ENCODE assay signal across 8 cellular contexts in the genomic region with DNA sequence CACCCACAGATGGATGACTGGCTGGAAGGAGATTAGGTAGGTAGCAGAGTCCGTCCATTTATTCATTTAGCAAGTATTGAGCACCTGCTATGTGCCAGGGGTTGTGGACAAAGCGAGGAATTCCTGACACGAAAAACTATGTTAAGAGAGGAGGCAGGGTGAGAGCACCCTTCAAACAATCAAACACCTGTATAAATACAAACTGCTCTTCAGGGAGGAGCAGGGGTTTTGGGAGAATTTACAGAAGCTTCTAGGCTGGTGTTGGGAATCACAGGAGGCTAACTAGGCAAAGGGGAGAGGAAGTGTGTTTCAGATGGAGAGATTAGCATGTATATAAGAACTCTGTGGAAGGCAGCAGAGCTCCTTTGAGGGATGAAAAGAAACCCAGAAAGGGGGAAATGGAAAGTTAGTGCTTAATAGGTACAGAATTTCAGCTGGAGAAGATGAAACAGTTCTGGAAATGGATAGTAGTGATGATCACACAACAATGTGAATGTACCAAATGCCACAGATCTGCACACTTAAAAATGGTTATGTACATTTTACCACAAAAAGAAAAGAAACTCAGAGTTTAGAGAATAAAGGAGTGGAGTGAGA. TPM values are rescaled to one million over a fixed set of nuclear protein-coding genes. Genes with fewer than 3 reads are reported as not detected.
DNase-seq lines count a peak whose midpoint lies in the region; ATAC-seq lines count a peak whose summit lies in the region.

No MANE protein-coding gene starts in this region.

- H3K4me3 ChIP-seq in iPS-11a (ENCODE audit: low read depth, low read length): peak overlapping the region; percentile 81

- peak overlapping the region; percentile 87 for H3K27ac Mint-ChIP-seq in activated CD4-positive, alpha-beta memory T cell treated with anti-CD3 and anti-CD28 coated beads, Interleukin-2, amount 10 ng/mL, durations not matched to agents 7 days and 5 days
- H3K27ac Mint-ChIP-seq in stimulated activated naive CD8-positive, alpha-beta T cell treated with anti-CD3 and anti-CD28 coated beads, Interleukin-15, amount 100 ng/mL, for 72 hours: peak overlapping the region; percentile 97

- H3K4me1 Mint-ChIP-seq in activated CD4-positive, alpha-beta memory T cell treated with anti-CD3 and anti-CD28 coated beads, Interleukin-2, amount 10 ng/mL, durations not matched to agents 7 days and 5 days: peaks cover 59% of the 10 kb centered on the region
- H3K4me1 Mint-ChIP-seq in stimulated activated naive CD8-positive, alpha-beta T cell treated with anti-CD3 and anti-CD28 coated beads, Interleukin-15, amount 100 ng/mL, for 72 hours: peaks cover 54% of the 10 kb centered on the region

- no peak for ATAC-seq in stimulated activated naive CD8-positive, alpha-beta T cell treated with anti-CD3 and anti-CD28 coated beads, Interleukin-15, amount 100 ng/mL, for 72 hours
- no peak for ATAC-seq in GM21825 (IDR thresholded peaks at IDR 0.05; ENCODE audit: unreplicated experiment)

- H3K4me3 Mint-ChIP-seq in activated CD4-positive, alpha-beta memory T cell treated with anti-CD3 and anti-CD28 coated beads, Interleukin-2, amount 10 ng/mL, durations not matched to agents 7 days and 5 days: peak overlapping the region; percentile 86
- peak overlapping the region; percentile 94 to 97 for H3K4me3 Mint-ChIP-seq in stimulated activated naive CD8-positive, alpha-beta T cell treated with anti-CD3 and anti-CD28 coated beads, Interleukin-15, amount 100 ng/mL, for 72 hours

- POLR2A ChIA-PET in activated CD4-positive, alpha-beta memory T cell treated with anti-CD3 and anti-CD28 coated beads, Interleukin-2, amount 10 ng/mL, durations not matched to agents 7 days and 5 days (lab: Charles Lee): interaction anchor here (0.7 to 4.1 kb wide), 16 partner anchors 8 to 81 kb away, joined by 3 to 81 read pairs (median 5); partner anchors contain the start of genes NKTR, SS18L2 and VIPR1

- no peaks in the 10 kb centered on the region for H3K9me3 Mint-ChIP-seq in activated CD4-positive, alpha-beta memory T cell treated with anti-CD3 and anti-CD28 coated beads, Interleukin-2, amount 10 ng/mL, durations not matched to agents 7 days and 5 days
- H3K9me3 Mint-ChIP-seq in stimulated activated naive CD8-positive, alpha-beta T cell treated with anti-CD3 and anti-CD28 coated beads, Interleukin-15, amount 100 ng/mL, for 72 hours: peaks cover 0 to 6% of the 10 kb centered on the region in 2 donors

- DNase-seq in NCI-H748 treated with DMSO at 0.1 percent for 48 hours (lab: John Stamatoyannopoulos, UW) (peak; percentile 15), NCI-H748 (lab: John Stamatoyannopoulos, UW; ENCODE audit: unreplicated experiment) (no peak), Kasumi-1 (lab: John Stamatoyannopoulos, UW) (no peak), glomerular visceral epithelial cell (ENCODE audit: extremely low spot score) (no peak)
- no peak for DNase-seq in activated CD4-positive, alpha-beta memory T cell treated with anti-CD3 and anti-CD28 coated beads, Interleukin-2, amount 10 ng/mL, durations not matched to agents 7 days and 5 days
- DNase-seq in stimulated activated naive CD8-positive, alpha-beta T cell treated with anti-CD3 and anti-CD28 coated beads, Interleukin-15, amount 100 ng/mL, for 72 hours: no peak

- CTCF ChIA-PET in activated CD4-positive, alpha-beta memory T cell treated with anti-CD3 and anti-CD28 coated beads, Interleukin-2, amount 10 ng/mL, durations not matched to agents 7 days and 5 days (lab: Charles Lee): interaction anchor here (0.8 to 3.7 kb wide), 14 partner anchors 9 to 175 kb away, joined by 3 to 31 read pairs (median 6); partner anchors contain the start of genes NKTR, SS18L2 and VIPR1

- no peaks in the 10 kb centered on the region for H3K27me3 Mint-ChIP-seq in activated CD4-positive, alpha-beta memory T cell treated with anti-CD3 and anti-CD28 coated beads, Interleukin-2, amount 10 ng/mL, durations not matched to agents 7 days and 5 days
- no peaks in the 10 kb centered on the region for H3K27me3 Mint-ChIP-seq in stimulated activated naive CD8-positive, alpha-beta T cell treated with anti-CD3 and anti-CD28 coated beads, Interleukin-15, amount 100 ng/mL, for 72 hours

- peaks cover 31% of the 10 kb centered on the region for H3K36me3 Mint-ChIP-seq in activated CD4-positive, alpha-beta memory T cell treated with anti-CD3 and anti-CD28 coated beads, Interleukin-2, amount 10 ng/mL, durations not matched to agents 7 days and 5 days (ENCODE audit: low read depth)

RNA-seq across cellular contexts. Expression of gene SEC22C, which starts 0.8 kb away (rescaled TPM):
- 10 to 100 TPM; 58.8 to 62.0 TPM for total RNA-seq in activated CD4-positive, alpha-beta memory T cell treated with anti-CD3 and anti-CD28 coated beads, Interleukin-2, amount 10 ng/mL, durations not matched to agents 7 days and 5 days

RNA-seq across cellular contexts. Expression of gene SS18L2, which starts 8.1 kb away (rescaled TPM):
- total RNA-seq in activated CD4-positive, alpha-beta memory T cell treated with anti-CD3 and anti-CD28 coated beads, Interleukin-2, amount 10 ng/mL, durations not matched to agents 7 days and 5 days: 10 to 100 TPM; 64.4 to 65.1 TPM

RNA-seq across cellular contexts. Expression of gene NKTR, which starts 17.9 kb away (rescaled TPM):
- total RNA-seq in activated CD4-positive, alpha-beta memory T cell treated with anti-CD3 and anti-CD28 coated beads, Interleukin-2, amount 10 ng/mL, durations not matched to agents 7 days and 5 days: 10 to 100 TPM; 97.8 to 98.9 TPM
